In the genomic region with DNA sequence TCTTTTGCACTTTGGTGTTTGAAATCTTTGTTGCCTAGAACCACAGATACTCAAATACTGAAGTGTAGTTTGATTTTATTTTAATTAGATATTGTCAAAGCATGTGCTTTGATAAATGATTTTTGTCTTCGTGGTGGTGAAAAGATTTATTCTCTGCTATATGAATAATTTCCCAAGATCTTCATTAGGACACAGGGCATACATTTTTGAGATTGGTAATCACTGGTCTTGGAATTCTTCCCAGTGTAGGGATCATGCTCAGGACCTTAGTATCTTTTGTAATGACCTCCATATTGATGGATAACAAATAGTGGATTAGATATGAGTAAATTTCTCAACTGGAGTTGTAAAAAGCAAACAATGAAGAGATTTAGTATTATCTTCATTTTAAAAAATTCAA, we compare ENCODE assay signal across 21 cellular contexts.
"Had no signal": no experiment of that assay in that cellular context is flagged by ENCODE, and none has a peak within 500 bp of the region (broad histone marks: within the 10 kb centered on the region; RNA-seq: fewer than 3 reads in every experiment).

No MANE protein-coding gene starts in this region.

- H3K27ac ChIP-seq: brain microvascular endothelial cell, right atrium auricular region, tibial nerve, vagina had no signal

- H3K4me1 ChIP-seq: right atrium auricular region, tibial nerve, vagina had no signal

- H3K27me3 ChIP-seq: brain microvascular endothelial cell, right atrium auricular region, tibial nerve, vagina had no signal

- H3K4me3 ChIP-seq: right atrium auricular region, tibial nerve, vagina had no signal

- DNase-seq: activated CD4-positive, alpha-beta T cell treated with anti-CD3 and anti-CD28 coated beads for 4 hours; activated CD8-positive, alpha-beta memory T cell treated with anti-CD3 and anti-CD28 coated beads, Interleukin-2, amount 50 U/mL, for 4 hours; activated CD8-positive, alpha-beta T cell treated with anti-CD3 and anti-CD28 coated beads, Interleukin-2, amount 10 ng/mL, durations not matched to agents 7 days and 5 days; activated gamma-delta T cell; activated T-cell treated with anti-CD3 and anti-CD28 coated beads, Interleukin-2, amount 50 U/mL, for 48 hours; brain microvascular endothelial cell; dermis blood vessel endothelial cell; effector memory CD8-positive, alpha-beta T cell; glutamatergic neuron; mesendoderm; nucleus accumbens; small intestine; stimulated activated CD4-positive, alpha-beta T cell treated with anti-CD3 and anti-CD28 coated beads, Interleukin-4, amount 100 ng/mL, for 24 hours; stimulated activated naive CD4-positive, alpha-beta T cell treated with Interleukin-2 at 50 U/mL for 16 hours; substantia nigra; T-helper 2 cell had no signal

- ATAC-seq: activated CD8-positive, alpha-beta T cell treated with anti-CD3 and anti-CD28 coated beads, Interleukin-2, amount 10 ng/mL, durations not matched to agents 7 days and 5 days; effector memory CD8-positive, alpha-beta T cell; natural killer cell treated with Interleukin-12 subunit alpha and Interleukin-12 subunit beta and Interleukin-15 and Interleukin-18, amount 100 ng/mL, for 72 hours; WTC11 had no signal
